Comparison of ENCODE assay signal across 1 cellular context in genomic region chr9:20491612-20492011, GRCh38.
TF ChIP-seq lines count a peak whose summit lies in the region.

No MANE protein-coding gene starts in this region.

TF ChIP-seq in GM12878, 131 proteins besides CTCF, POLR2A, EP300 and RAD21 (continued from another document):
- TF ChIP-seq NKRF (conservative IDR thresholded peaks at IDR 0.05) (no peak), CBX5 (IDR thresholded peaks at IDR 0.05; ENCODE audit: low read depth) (no peak), PAX8 (IDR thresholded peaks at IDR 0.05) (no peak), FOXK2 (IDR thresholded peaks at IDR 0.05) (no peak), NFYA (IDR thresholded peaks at IDR 0.05; ENCODE audit: borderline replicate concordance, low read depth, low read length) (no peak), MYB (IDR thresholded peaks at IDR 0.05; ENCODE audit: borderline replicate concordance, low read depth, low read length) (no peak)
